ENCODE assay signal across 15 cellular contexts in genomic region chr4:173415092-173415491, GRCh38.
DNase-seq lines count a peak whose midpoint lies in the region; ATAC-seq, FAIRE-seq and TF ChIP-seq lines count a peak whose summit lies in the region.
"Had no signal": no experiment of that assay in that cellular context is flagged by ENCODE, and none has a peak within 500 bp of the region (broad histone marks: within the 10 kb centered on the region; RNA-seq: fewer than 3 reads in every experiment).

No MANE protein-coding gene starts in this region.

- H3K4me3 ChIP-seq in fibroblast of pulmonary artery (replicated peaks; ENCODE audit: low read depth, low read length), result no peak overlapping the region
- H3K4me3 ChIP-seq: psoas muscle had no signal

- ATAC-seq in HG03139 (IDR thresholded peaks at IDR 0.05; ENCODE audit: unreplicated experiment) (no peak), HG02885 (IDR thresholded peaks at IDR 0.05; ENCODE audit: poor library complexity, unreplicated experiment) (no peak)
- ATAC-seq: activated CD4-positive, alpha-beta T cell treated with anti-CD3 and anti-CD28 coated beads for 36 hours had no signal

- in situ Hi-C loops in KBM-7 (cut with MboI; ENCODE audit: low pct_unique_long_range_greater_than_20kb, low sequenced_read_pairs), result loop anchor here (10.0 to 25.0 kb wide), 2 partner anchors 100 to 403 kb away; no protein-coding TSS in a partner anchor

- no peak for FAIRE-seq in D721Med (lab: Jason Lieb, UNC)

- DNase-seq in KBM-7 (peak; percentile 72), SKM-1 (lab: John Stamatoyannopoulos, UW; ENCODE audit: unreplicated experiment) (peak; percentile 88), fibroblast of pulmonary artery (ENCODE audit: low read depth) (peak; percentile 72), retina (peak; percentile 33), D721Med (ENCODE audit: insufficient read length, low spot score) (no peak)
- no peak for DNase-seq in activated T-cell treated with anti-CD3 and anti-CD28 coated beads, Interleukin-2, amount 50 U/mL, for 1 hour
- DNase-seq: activated CD4-positive, alpha-beta T cell treated with anti-CD3 and anti-CD28 coated beads for 36 hours; central memory CD4-positive, alpha-beta T cell; H9; NCI-H2029 treated with DMSO at 0.1 percent for 48 hours; psoas muscle; stimulated activated CD4-positive, alpha-beta T cell treated with anti-CD3 and anti-CD28 coated beads, Interleukin-4, amount 100 ng/mL, for 4 hours; stimulated activated naive CD4-positive, alpha-beta T cell had no signal

- TF ChIP-seq CTCF in fibroblast of pulmonary artery (IDR thresholded peaks at IDR 0.05; ENCODE audit: low read length, missing control alignments) (no peak), D721Med (IDR thresholded peaks at IDR 0.05; ENCODE audit: insufficient read depth, missing control alignments) (no peak)

Comparison
In these comparisons a context has a peak if more than half of its experiments do, and no peak if none do; other contexts are left out.
1. DNase-seq: peak in KBM-7 (single experiment), SKM-1 (single experiment), fibroblast of pulmonary artery (single experiment) and retina (single experiment); none in activated T-cell treated with anti-CD3 and anti-CD28 coated beads, Interleukin-2, amount 50 U/mL, for 1 hour (single experiment) and D721Med (single experiment).